ENCODE assay signal across 2 cellular contexts in the genomic region with DNA sequence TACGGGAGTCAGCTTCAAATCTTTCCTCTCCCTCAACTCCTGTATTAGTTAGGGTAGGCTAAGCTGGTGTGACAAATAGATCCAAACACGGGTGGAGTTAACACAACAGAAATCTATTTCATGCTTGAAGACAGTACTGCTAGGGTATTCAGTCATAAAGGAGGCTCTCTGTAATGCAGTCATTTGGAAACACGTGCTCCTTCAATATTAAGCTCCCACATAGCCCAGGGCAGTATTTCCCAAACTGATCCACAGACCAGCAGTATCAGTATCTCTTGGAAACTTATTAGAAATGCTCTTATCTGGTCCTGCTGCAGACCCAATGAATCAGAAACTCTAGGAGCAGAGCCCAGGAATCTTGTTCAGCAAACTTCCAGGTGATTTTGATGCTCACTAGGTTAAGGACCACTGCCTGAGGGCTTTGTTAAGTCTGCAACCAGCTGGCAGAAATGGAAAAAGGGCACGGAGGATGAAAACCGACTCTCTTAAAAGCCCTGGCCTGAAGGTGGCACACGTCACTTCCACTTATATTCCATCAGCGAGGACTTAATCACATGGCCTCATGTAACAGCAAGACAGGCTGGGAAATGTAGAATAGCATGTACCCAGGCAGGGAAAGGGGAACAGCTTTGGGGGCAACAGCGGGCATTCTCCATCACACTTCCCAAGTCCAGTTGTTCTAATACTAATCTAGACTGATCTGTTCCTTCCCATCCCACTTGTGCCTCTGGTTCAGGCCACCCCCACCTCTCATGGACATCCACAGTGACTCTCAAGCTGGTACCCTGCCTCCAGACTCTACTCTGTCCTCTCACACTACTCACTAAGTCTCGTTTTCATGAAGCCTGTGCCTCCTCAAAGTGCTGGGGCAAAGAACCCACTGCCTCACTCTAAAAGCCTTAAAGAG.
TF ChIP-seq lines count a peak whose summit lies in the region.

No MANE protein-coding gene starts in this region.

TF ChIP-seq in GM23338, 12 proteins besides CTCF, POLR2A, EP300 and RAD21 (continues in another document):
- no peak for TF ChIP-seq ZNF114 (CRISPR knock-in tag; IDR thresholded peaks at IDR 0.05)
- TF ChIP-seq ZNF331 (CRISPR knock-in tag; IDR thresholded peaks at IDR 0.05; ENCODE audit: low read depth), result no peak
- no peak for TF ChIP-seq NANOG (IDR thresholded peaks at IDR 0.05; ENCODE audit: borderline replicate concordance)
- no peak for TF ChIP-seq EZH2 (IDR thresholded peaks at IDR 0.05; ENCODE audit: low read depth, unreplicated experiment)
- no peak for TF ChIP-seq POLR2AphosphoS5 (IDR thresholded peaks at IDR 0.05; ENCODE audit: low read depth)
- TF ChIP-seq EZH2phosphoT487 (IDR thresholded peaks at IDR 0.05; ENCODE audit: unreplicated experiment), result no peak
- no peak for TF ChIP-seq STAT1 (IDR thresholded peaks at IDR 0.05; ENCODE audit: unreplicated experiment)
- TF ChIP-seq, protein P1, sequence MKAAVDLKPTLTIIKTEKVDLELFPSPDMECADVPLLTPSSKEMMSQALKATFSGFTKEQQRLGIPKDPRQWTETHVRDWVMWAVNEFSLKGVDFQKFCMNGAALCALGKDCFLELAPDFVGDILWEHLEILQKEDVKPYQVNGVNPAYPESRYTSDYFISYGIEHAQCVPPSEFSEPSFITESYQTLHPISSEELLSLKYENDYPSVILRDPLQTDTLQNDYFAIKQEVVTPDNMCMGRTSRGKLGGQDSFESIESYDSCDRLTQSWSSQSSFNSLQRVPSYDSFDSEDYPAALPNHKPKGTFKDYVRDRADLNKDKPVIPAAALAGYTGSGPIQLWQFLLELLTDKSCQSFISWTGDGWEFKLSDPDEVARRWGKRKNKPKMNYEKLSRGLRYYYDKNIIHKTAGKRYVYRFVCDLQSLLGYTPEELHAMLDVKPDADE (IDR thresholded peaks at IDR 0.05), result no peak
- TF ChIP-seq, protein P2, sequence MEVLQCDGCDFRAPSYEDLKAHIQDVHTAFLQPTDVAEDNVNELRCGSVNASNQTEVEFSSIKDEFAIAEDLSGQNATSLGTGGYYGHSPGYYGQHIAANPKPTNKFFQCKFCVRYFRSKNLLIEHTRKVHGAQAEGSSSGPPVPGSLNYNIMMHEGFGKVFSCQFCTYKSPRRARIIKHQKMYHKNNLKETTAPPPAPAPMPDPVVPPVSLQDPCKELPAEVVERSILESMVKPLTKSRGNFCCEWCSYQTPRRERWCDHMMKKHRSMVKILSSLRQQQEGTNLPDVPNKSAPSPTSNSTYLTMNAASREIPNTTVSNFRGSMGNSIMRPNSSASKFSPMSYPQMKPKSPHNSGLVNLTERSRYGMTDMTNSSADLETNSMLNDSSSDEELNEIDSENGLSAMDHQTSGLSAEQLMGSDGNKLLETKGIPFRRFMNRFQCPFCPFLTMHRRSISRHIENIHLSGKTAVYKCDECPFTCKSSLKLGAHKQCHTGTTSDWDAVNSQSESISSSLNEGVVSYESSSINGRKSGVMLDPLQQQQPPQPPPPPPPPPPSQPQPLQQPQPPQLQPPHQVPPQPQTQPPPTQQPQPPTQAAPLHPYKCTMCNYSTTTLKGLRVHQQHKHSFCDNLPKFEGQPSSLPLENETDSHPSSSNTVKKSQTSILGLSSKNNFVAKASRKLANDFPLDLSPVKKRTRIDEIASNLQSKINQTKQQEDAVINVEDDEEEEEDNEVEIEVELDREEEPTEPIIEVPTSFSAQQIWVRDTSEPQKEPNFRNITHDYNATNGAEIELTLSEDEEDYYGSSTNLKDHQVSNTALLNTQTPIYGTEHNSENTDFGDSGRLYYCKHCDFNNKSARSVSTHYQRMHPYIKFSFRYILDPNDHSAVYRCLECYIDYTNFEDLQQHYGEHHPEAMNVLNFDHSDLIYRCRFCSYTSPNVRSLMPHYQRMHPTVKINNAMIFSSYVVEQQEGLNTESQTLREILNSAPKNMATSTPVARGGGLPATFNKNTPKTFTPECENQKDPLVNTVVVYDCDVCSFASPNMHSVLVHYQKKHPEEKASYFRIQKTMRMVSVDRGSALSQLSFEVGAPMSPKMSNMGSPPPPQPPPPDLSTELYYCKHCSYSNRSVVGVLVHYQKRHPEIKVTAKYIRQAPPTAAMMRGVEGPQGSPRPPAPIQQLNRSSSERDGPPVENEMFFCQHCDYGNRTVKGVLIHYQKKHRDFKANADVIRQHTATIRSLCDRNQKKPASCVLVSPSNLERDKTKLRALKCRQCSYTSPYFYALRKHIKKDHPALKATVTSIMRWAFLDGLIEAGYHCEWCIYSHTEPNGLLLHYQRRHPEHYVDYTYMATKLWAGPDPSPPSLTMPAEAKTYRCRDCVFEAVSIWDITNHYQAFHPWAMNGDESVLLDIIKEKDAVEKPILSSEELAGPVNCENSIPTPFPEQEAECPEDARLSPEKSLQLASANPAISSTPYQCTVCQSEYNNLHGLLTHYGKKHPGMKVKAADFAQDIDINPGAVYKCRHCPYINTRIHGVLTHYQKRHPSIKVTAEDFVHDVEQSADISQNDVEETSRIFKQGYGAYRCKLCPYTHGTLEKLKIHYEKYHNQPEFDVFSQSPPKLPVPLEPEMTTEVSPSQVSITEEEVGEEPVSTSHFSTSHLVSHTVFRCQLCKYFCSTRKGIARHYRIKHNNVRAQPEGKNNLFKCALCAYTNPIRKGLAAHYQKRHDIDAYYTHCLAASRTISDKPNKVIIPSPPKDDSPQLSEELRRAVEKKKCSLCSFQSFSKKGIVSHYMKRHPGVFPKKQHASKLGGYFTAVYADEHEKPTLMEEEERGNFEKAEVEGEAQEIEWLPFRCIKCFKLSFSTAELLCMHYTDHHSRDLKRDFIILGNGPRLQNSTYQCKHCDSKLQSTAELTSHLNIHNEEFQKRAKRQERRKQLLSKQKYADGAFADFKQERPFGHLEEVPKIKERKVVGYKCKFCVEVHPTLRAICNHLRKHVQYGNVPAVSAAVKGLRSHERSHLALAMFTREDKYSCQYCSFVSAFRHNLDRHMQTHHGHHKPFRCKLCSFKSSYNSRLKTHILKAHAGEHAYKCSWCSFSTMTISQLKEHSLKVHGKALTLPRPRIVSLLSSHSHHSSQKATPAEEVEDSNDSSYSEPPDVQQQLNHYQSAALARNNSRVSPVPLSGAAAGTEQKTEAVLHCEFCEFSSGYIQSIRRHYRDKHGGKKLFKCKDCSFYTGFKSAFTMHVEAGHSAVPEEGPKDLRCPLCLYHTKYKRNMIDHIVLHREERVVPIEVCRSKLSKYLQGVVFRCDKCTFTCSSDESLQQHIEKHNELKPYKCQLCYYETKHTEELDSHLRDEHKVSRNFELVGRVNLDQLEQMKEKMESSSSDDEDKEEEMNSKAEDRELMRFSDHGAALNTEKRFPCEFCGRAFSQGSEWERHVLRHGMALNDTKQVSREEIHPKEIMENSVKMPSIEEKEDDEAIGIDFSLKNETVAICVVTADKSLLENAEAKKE (CRISPR knock-in tag; IDR thresholded peaks at IDR 0.05), result no peak

TF ChIP-seq in HepG2, 621 proteins besides CTCF, POLR2A, EP300 and RAD21:
- TF ChIP-seq XBP1 (CRISPR knock-in tag; IDR thresholded peaks at IDR 0.05) (no peak), STAG1 (CRISPR knock-in tag; IDR thresholded peaks at IDR 0.05) (peak; percentile 56), STAT5B (CRISPR knock-in tag; IDR thresholded peaks at IDR 0.05) (no peak), POLR2AphosphoS2 (IDR thresholded peaks at IDR 0.05; ENCODE audit: low read depth, low read length) (no peak), ZNF781 (CRISPR knock-in tag; IDR thresholded peaks at IDR 0.05; ENCODE audit: borderline replicate concordance, not compliant biosample characterization) (no peak), SMC3 (IDR thresholded peaks at IDR 0.05; ENCODE audit: low read length) (peak; percentile 26; the same call in 1 of the 2 replicates), ZNF747 (CRISPR knock-in tag; IDR thresholded peaks at IDR 0.05; ENCODE audit: borderline replicate concordance) (no peak), ZNF567 (CRISPR knock-in tag; IDR thresholded peaks at IDR 0.05; ENCODE audit: borderline replicate concordance) (no peak), KDM3A (CRISPR knock-in tag; IDR thresholded peaks at IDR 0.05; ENCODE audit: low read depth) (no peak), IKZF4 (CRISPR knock-in tag; IDR thresholded peaks at IDR 0.05; ENCODE audit: borderline replicate concordance, low read depth, not compliant biosample characterization) (no peak)
- TF ChIP-seq, protein P3, sequence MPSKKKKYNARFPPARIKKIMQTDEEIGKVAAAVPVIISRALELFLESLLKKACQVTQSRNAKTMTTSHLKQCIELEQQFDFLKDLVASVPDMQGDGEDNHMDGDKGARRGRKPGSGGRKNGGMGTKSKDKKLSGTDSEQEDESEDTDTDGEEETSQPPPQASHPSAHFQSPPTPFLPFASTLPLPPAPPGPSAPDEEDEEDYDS (CRISPR knock-in tag; IDR thresholded peaks at IDR 0.05), result no peak
